Comparison of ENCODE assay signal across 11 cellular contexts in the genomic region with DNA sequence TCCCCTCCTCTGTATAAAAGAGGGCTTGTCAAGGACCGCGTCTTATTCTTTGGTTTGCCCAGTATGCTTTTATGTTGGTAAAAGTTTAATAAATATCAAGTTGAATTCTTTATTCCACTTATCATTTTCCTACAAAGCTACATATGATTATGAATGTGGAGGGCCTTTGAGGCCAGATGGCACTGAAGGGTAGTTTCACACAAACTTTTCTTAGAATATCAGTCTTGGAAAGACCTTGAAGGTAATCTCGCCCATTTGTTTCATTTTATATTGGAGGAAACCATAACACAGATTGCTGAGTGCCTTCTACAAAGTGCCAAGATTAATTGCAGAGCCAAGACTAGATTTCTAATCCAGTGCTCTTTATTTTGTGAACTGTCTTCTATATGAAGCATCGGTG.
"Had no signal": no experiment of that assay in that cellular context is flagged by ENCODE, and none has a peak within 500 bp of the region (broad histone marks: within the 10 kb centered on the region; RNA-seq: fewer than 3 reads in every experiment).

No MANE protein-coding gene starts in this region.

- H3K27ac Mint-ChIP-seq: naive thymus-derived CD8-positive, alpha-beta T cell; T-helper 17 cell; WTC11 had no signal

- H3K4me3 Mint-ChIP-seq: naive thymus-derived CD8-positive, alpha-beta T cell; T-helper 17 cell; WTC11 had no signal

- H3K27me3 ChIP-seq: tibial artery had no signal

- H3K27me3 Mint-ChIP-seq: naive thymus-derived CD8-positive, alpha-beta T cell; T-helper 17 cell had no signal

- H3K9me3 ChIP-seq: tibial artery had no signal

- H3K4me3 ChIP-seq: tibial artery had no signal

- H3K9me3 Mint-ChIP-seq: naive thymus-derived CD8-positive, alpha-beta T cell; WTC11 had no signal

- H3K27ac ChIP-seq: epithelial cell of prostate had no signal

- H3K36me3 ChIP-seq: tibial artery had no signal

- DNase-seq: activated CD4-positive, alpha-beta T cell treated with anti-CD3 and anti-CD28 coated beads for 48 hours; activated effector memory CD4-positive, alpha-beta T cell treated with anti-CD3 and anti-CD28 coated beads, Interleukin-2, amount 50 U/mL, for 16 hours; activated T-cell treated with anti-CD3 and anti-CD28 coated beads for 4 hours; effector memory CD4-positive, alpha-beta T cell; left colon; naive thymus-derived CD8-positive, alpha-beta T cell; SHP77 treated with DMSO at 0.1 percent for 48 hours; T-helper 17 cell; tibial artery had no signal

- ATAC-seq: left colon; naive thymus-derived CD8-positive, alpha-beta T cell; T-helper 17 cell; WTC11 had no signal

- H3K36me3 Mint-ChIP-seq: WTC11 had no signal
